21 cellular contexts compared by ENCODE assay signal in the genomic region with DNA sequence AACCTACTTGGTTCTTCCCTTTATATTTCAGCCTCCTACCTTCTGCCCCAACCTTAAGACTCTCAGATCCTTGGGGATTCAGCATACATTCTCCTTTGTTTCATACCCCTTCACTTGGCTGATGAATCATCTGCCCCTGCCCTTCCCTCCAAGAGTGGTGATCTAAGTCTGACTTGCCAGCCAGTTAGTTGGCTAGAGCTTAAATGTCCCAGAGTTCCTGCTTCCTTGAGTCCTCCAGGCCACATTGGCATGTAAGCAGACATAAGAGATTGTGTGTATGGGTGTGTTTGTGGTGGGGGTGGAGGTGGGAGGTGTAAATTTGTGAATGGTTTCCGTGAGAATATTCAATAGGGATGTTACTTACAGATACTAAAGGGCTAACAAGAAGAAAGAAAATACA. TPM values are rescaled to one million over a fixed set of nuclear protein-coding genes. Genes with fewer than 3 reads are reported as not detected.
DNase-seq lines count a peak whose midpoint lies in the region; ATAC-seq and TF ChIP-seq lines count a peak whose summit lies in the region.
"Had no signal": no experiment of that assay in that cellular context is flagged by ENCODE, and none has a peak within 500 bp of the region (broad histone marks: within the 10 kb centered on the region; RNA-seq: fewer than 3 reads in every experiment).

No MANE protein-coding gene starts in this region.

- H3K36me3 Mint-ChIP-seq in activated naive CD8-positive, alpha-beta T cell treated with anti-CD3 and anti-CD28 coated beads for 36 hours: no peaks in the 10 kb centered on the region
- no peaks in the 10 kb centered on the region for H3K36me3 Mint-ChIP-seq in activated naive CD8-positive, alpha-beta T cell treated with anti-CD3 and anti-CD28 coated beads, Interleukin-2, amount 50 U/mL, for 24 hours (ENCODE audit: low read depth)
- H3K36me3 Mint-ChIP-seq in natural killer cell treated with Interleukin-12 subunit alpha and Interleukin-12 subunit beta and Interleukin-15 and Interleukin-18, amount 100 ng/mL, for 72 hours: no peaks in the 10 kb centered on the region
- H3K36me3 Mint-ChIP-seq: activated naive CD4-positive, alpha-beta T cell treated with anti-CD3 and anti-CD28 coated beads, Interleukin-2, amount 50 U/mL, for 24 hours; CD8-positive, alpha-beta memory T cell had no signal

- H3K4me2 ChIP-seq in PC-3 (ENCODE audit: low read length): no peak overlapping the region

- H3K36me3 ChIP-seq in PC-3 (ENCODE audit: low read depth, low read length) (no peaks in the 10 kb centered on the region), spleen (no peaks in the 10 kb centered on the region)
- H3K36me3 ChIP-seq: brain microvascular endothelial cell, esophagus squamous epithelium, pancreas, stomach had no signal

- DNase-seq in activated naive CD8-positive, alpha-beta T cell treated with anti-CD3 and anti-CD28 coated beads for 36 hours: no peak
- DNase-seq in activated naive CD8-positive, alpha-beta T cell treated with anti-CD3 and anti-CD28 coated beads, Interleukin-2, amount 50 U/mL, for 24 hours: no peak
- DNase-seq in PC-3 (peak; percentile 80), epithelial cell of prostate (ENCODE audit: low read depth, low spot score) (peak; percentile 31), stromal cell of bone marrow (ENCODE audit: low read depth) (peak; percentile 3), spleen (no peak)
- DNase-seq in natural killer cell treated with Interleukin-12 subunit alpha and Interleukin-12 subunit beta and Interleukin-15 and Interleukin-18, amount 100 ng/mL, for 72 hours (ENCODE audit: low spot score): no peak
- DNase-seq: activated CD4-positive, alpha-beta T cell treated with anti-CD3 and anti-CD28 coated beads, Interleukin-2, amount 50 U/mL, for 48 hours; activated T-cell treated with anti-CD3 and anti-CD28 coated beads, Interleukin-2, amount 50 U/mL, for 1 hour; brain microvascular endothelial cell; CD8-positive, alpha-beta memory T cell; esophagus squamous epithelium; head of caudate nucleus; pancreas; stomach had no signal

- H3K9me3 Mint-ChIP-seq in activated naive CD8-positive, alpha-beta T cell treated with anti-CD3 and anti-CD28 coated beads for 36 hours: peaks cover 1% of the 10 kb centered on the region
- no peaks in the 10 kb centered on the region for H3K9me3 Mint-ChIP-seq in activated naive CD8-positive, alpha-beta T cell treated with anti-CD3 and anti-CD28 coated beads, Interleukin-2, amount 50 U/mL, for 24 hours
- no peaks in the 10 kb centered on the region for H3K9me3 Mint-ChIP-seq in natural killer cell treated with Interleukin-12 subunit alpha and Interleukin-12 subunit beta and Interleukin-15 and Interleukin-18, amount 100 ng/mL, for 72 hours
- H3K9me3 Mint-ChIP-seq: activated naive CD4-positive, alpha-beta T cell treated with anti-CD3 and anti-CD28 coated beads, Interleukin-2, amount 50 U/mL, for 24 hours; CD8-positive, alpha-beta memory T cell had no signal

- peak overlapping the region; percentile 48 for H3K27ac Mint-ChIP-seq in activated naive CD8-positive, alpha-beta T cell treated with anti-CD3 and anti-CD28 coated beads for 36 hours
- H3K27ac Mint-ChIP-seq in activated naive CD8-positive, alpha-beta T cell treated with anti-CD3 and anti-CD28 coated beads, Interleukin-2, amount 50 U/mL, for 24 hours: no peak overlapping the region
- H3K27ac Mint-ChIP-seq in natural killer cell treated with Interleukin-12 subunit alpha and Interleukin-12 subunit beta and Interleukin-15 and Interleukin-18, amount 100 ng/mL, for 72 hours: no peak overlapping the region
- H3K27ac Mint-ChIP-seq: activated naive CD4-positive, alpha-beta T cell treated with anti-CD3 and anti-CD28 coated beads, Interleukin-2, amount 50 U/mL, for 24 hours had no signal

- H3K4me3 Mint-ChIP-seq in activated naive CD8-positive, alpha-beta T cell treated with anti-CD3 and anti-CD28 coated beads for 36 hours: no peak overlapping the region
- H3K4me3 Mint-ChIP-seq in activated naive CD8-positive, alpha-beta T cell treated with anti-CD3 and anti-CD28 coated beads, Interleukin-2, amount 50 U/mL, for 24 hours: no peak overlapping the region
- no peak overlapping the region for H3K4me3 Mint-ChIP-seq in natural killer cell treated with Interleukin-12 subunit alpha and Interleukin-12 subunit beta and Interleukin-15 and Interleukin-18, amount 100 ng/mL, for 72 hours
- H3K4me3 Mint-ChIP-seq: activated naive CD4-positive, alpha-beta T cell treated with anti-CD3 and anti-CD28 coated beads, Interleukin-2, amount 50 U/mL, for 24 hours; CD8-positive, alpha-beta memory T cell had no signal

- H3K27ac ChIP-seq in PC-3 (ENCODE audit: low read length): peak overlapping the region; percentile 59
- peak overlapping the region; percentile 58 for H3K27ac ChIP-seq in epithelial cell of prostate
- no peak overlapping the region for H3K27ac ChIP-seq in spleen
- H3K27ac ChIP-seq: brain microvascular endothelial cell, esophagus squamous epithelium, pancreas, stomach had no signal

- peaks cover 18% of the 10 kb centered on the region for H3K4me1 Mint-ChIP-seq in activated naive CD8-positive, alpha-beta T cell treated with anti-CD3 and anti-CD28 coated beads for 36 hours
- peaks cover 23% of the 10 kb centered on the region for H3K4me1 Mint-ChIP-seq in activated naive CD8-positive, alpha-beta T cell treated with anti-CD3 and anti-CD28 coated beads, Interleukin-2, amount 50 U/mL, for 24 hours
- peaks cover 0 to 5% of the 10 kb centered on the region in 2 donors for H3K4me1 Mint-ChIP-seq in natural killer cell treated with Interleukin-12 subunit alpha and Interleukin-12 subunit beta and Interleukin-15 and Interleukin-18, amount 100 ng/mL, for 72 hours (ENCODE audit: low read depth in 2 of 2)
- H3K4me1 Mint-ChIP-seq: activated naive CD4-positive, alpha-beta T cell treated with anti-CD3 and anti-CD28 coated beads, Interleukin-2, amount 50 U/mL, for 24 hours had no signal

- H2AFZ ChIP-seq in PC-3 (ENCODE audit: low read length): peak overlapping the region; percentile 24; the same call in 1 of the 2 replicates

- TF ChIP-seq CTCF in PC-3 (conservative IDR thresholded peaks at IDR 0.05; ENCODE audit: low read depth, low read length) (no peak), spleen (IDR thresholded peaks at IDR 0.05 in 8 of 11, conservative IDR thresholded peaks at IDR 0.05 in 3 of 11) (no peak)

- no peaks in the 10 kb centered on the region for H3F3A ChIP-seq in PC-3 (ENCODE audit: low read length, unreplicated experiment)

- 50 to 94% (median 88%) methylated on average over 1 of the region's 1 CpG for WGBS in spleen, 5 donors

- H3K4me3 ChIP-seq in PC-3 (ENCODE audit: low read length): no peak overlapping the region
- no peak overlapping the region for H3K4me3 ChIP-seq in spleen
- H3K4me3 ChIP-seq: esophagus squamous epithelium, lung, pancreas, stomach had no signal

- TF ChIP-seq POLR2A in spleen (IDR thresholded peaks at IDR 0.05): no peak

- H3K27me3 ChIP-seq in PC-3 (ENCODE audit: low read length) (no peaks in the 10 kb centered on the region), spleen (replicated peaks in 1 of 7) (no peaks in the 10 kb centered on the region)
- H3K27me3 ChIP-seq: brain microvascular endothelial cell, esophagus squamous epithelium, stomach had no signal

- no TSS peak for BruUV-seq in PC-3 (replicated peaks; lab: Mats Ljungman, UMichigan)

- ATAC-seq in activated naive CD8-positive, alpha-beta T cell treated with anti-CD3 and anti-CD28 coated beads, Interleukin-2, amount 50 U/mL, for 24 hours: no peak
- ATAC-seq in PC-3 (peak; percentile 89), GM21360 (IDR thresholded peaks at IDR 0.05; ENCODE audit: unreplicated experiment) (no peak)
- ATAC-seq in natural killer cell treated with Interleukin-12 subunit alpha and Interleukin-12 subunit beta and Interleukin-15 and Interleukin-18, amount 100 ng/mL, for 72 hours: no peak
- ATAC-seq: pancreas had no signal

- POLR2A ChIA-PET in PC-3 (lab: Charles Lee; ENCODE audit: unreplicated experiment): no interaction called here

- no peaks in the 10 kb centered on the region for H3K9me2 ChIP-seq in PC-3 (replicated peaks; ENCODE audit: low read length)

- peaks cover 12% of the 10 kb centered on the region for H3K4me1 ChIP-seq in PC-3 (ENCODE audit: insufficient read depth, low read length)
- H3K4me1 ChIP-seq in spleen: no peaks in the 10 kb centered on the region
- H3K4me1 ChIP-seq: esophagus squamous epithelium, pancreas, stomach had no signal

- H3K9ac ChIP-seq in PC-3 (ENCODE audit: low read length): no peak overlapping the region

- H4K20me1 ChIP-seq in PC-3 (ENCODE audit: low read length): no peaks in the 10 kb centered on the region

- H3K9me3 ChIP-seq in PC-3 (ENCODE audit: low read length) (no peaks in the 10 kb centered on the region), spleen (no peaks in the 10 kb centered on the region)
- H3K9me3 ChIP-seq: esophagus squamous epithelium, pancreas, stomach had no signal

- CTCF ChIA-PET in PC-3 (lab: Charles Lee): interaction anchor here (0.5 to 0.8 kb wide), 2 partner anchors 41 to 119 kb away, joined by 3 read pairs; no protein-coding TSS in a partner anchor

- intact Hi-C loops in PC-3 (cut with micrococcal nuclease): no loop called here
- intact Hi-C loops in spleen (cut with DNase I; ENCODE audit: low total_unique reads): no loop called here

- no peaks in the 10 kb centered on the region for H3K79me2 ChIP-seq in PC-3 (ENCODE audit: low read length)

- peaks cover 4% of the 10 kb centered on the region for H3K27me3 Mint-ChIP-seq in activated naive CD8-positive, alpha-beta T cell treated with anti-CD3 and anti-CD28 coated beads for 36 hours
- no peaks in the 10 kb centered on the region for H3K27me3 Mint-ChIP-seq in activated naive CD8-positive, alpha-beta T cell treated with anti-CD3 and anti-CD28 coated beads, Interleukin-2, amount 50 U/mL, for 24 hours
- peaks cover 0 to 4% of the 10 kb centered on the region in 2 donors for H3K27me3 Mint-ChIP-seq in natural killer cell treated with Interleukin-12 subunit alpha and Interleukin-12 subunit beta and Interleukin-15 and Interleukin-18, amount 100 ng/mL, for 72 hours
- H3K27me3 Mint-ChIP-seq: activated naive CD4-positive, alpha-beta T cell treated with anti-CD3 and anti-CD28 coated beads, Interleukin-2, amount 50 U/mL, for 24 hours had no signal

RNA-seq across cellular contexts. Expression of a gene that starts 3.7 kb away (rescaled TPM):
- total RNA-seq in activated naive CD8-positive, alpha-beta T cell treated with anti-CD3 and anti-CD28 coated beads for 36 hours: under 1 TPM in 1 of 2 experiments, not detected in 1; 0.22 TPM
- total RNA-seq in PC-3 (2014; rRNA removed): not detected in 2 replicates
- total RNA-seq in spleen: not detected
- polyA plus RNA-seq in spleen: under 1 TPM in 2 of 3 donors, not detected in 1; 0.03 to 0.07 TPM
- 1 to 10 TPM in 1 of 2 donors, not detected in 1; 1.6 TPM for total RNA-seq in natural killer cell treated with Interleukin-12 subunit alpha and Interleukin-12 subunit beta and Interleukin-15 and Interleukin-18, amount 100 ng/mL, for 72 hours
- total RNA-seq: esophagus squamous epithelium, G401, lung, pancreas, ureter had no signal
- polyA plus RNA-seq: AG04450; CD8-positive, alpha-beta memory T cell had no signal

RNA-seq across cellular contexts. Expression of a gene that starts 17.6 kb away (rescaled TPM):
- total RNA-seq in activated naive CD8-positive, alpha-beta T cell treated with anti-CD3 and anti-CD28 coated beads for 36 hours: 10 to 100 TPM; 67.1 to 67.6 TPM
- 0.12 TPM in 1 of 2 replicates, not detected in the other for total RNA-seq in PC-3 (2014; rRNA removed)
- total RNA-seq in spleen: 10 to 100 TPM; 10.2 to 19.5 (median 12.9) TPM
- polyA plus RNA-seq in spleen: 1 to 10 TPM; 3.8 to 7.2 (median 5.2) TPM
- 10 to 100 TPM; 76.1 to 76.7 TPM for total RNA-seq in natural killer cell treated with Interleukin-12 subunit alpha and Interleukin-12 subunit beta and Interleukin-15 and Interleukin-18, amount 100 ng/mL, for 72 hours
- total RNA-seq: G401, ureter had no signal
- polyA plus RNA-seq: AG04450 had no signal

Comparison
In these comparisons a context has a peak if more than half of its experiments do, and no peak if none do; other contexts are left out.
1. DNase-seq: peak in PC-3 (single experiment), epithelial cell of prostate (single experiment) and stromal cell of bone marrow (single experiment); none in activated naive CD8-positive, alpha-beta T cell treated with anti-CD3 and anti-CD28 coated beads for 36 hours (single experiment), activated naive CD8-positive, alpha-beta T cell treated with anti-CD3 and anti-CD28 coated beads, Interleukin-2, amount 50 U/mL, for 24 hours (single experiment), spleen (single experiment) and natural killer cell treated with Interleukin-12 subunit alpha and Interleukin-12 subunit beta and Interleukin-15 and Interleukin-18, amount 100 ng/mL, for 72 hours (single experiment).
2. H3K27ac ChIP-seq: peak in PC-3 (single experiment) and epithelial cell of prostate (single experiment); none in spleen (0 of 8).
3. RNA of a gene that starts 17.6 kb away (total RNA-seq): 76.1 to 76.7 TPM in natural killer cell treated with Interleukin-12 subunit alpha and Interleukin-12 subunit beta and Interleukin-15 and Interleukin-18, amount 100 ng/mL, for 72 hours, 67.1 to 67.6 TPM in activated naive CD8-positive, alpha-beta T cell treated with anti-CD3 and anti-CD28 coated beads for 36 hours and 10.2 to 19.5 TPM in spleen; 0.12 TPM in PC-3; every median in the first group is over 10 times any median in the second.